13 cellular contexts compared by ENCODE assay signal in genomic region chr12:66232258-66232657, GRCh38. TPM values are rescaled to one million over a fixed set of nuclear protein-coding genes. Genes with fewer than 3 reads are reported as not detected.
DNase-seq lines count a peak whose midpoint lies in the region; ATAC-seq, FAIRE-seq and TF ChIP-seq lines count a peak whose summit lies in the region.
"Had no signal": no experiment of that assay in that cellular context is flagged by ENCODE, and none has a peak within 500 bp of the region (broad histone marks: within the 10 kb centered on the region; RNA-seq: fewer than 3 reads in every experiment).

No MANE protein-coding gene starts in this region.

- RAD21 ChIA-PET in GM12878 (lab: Charles Lee; ENCODE audit: unreplicated experiment), result interaction anchor here (1.2 kb wide), 1 partner anchor 41 kb away, joined by 3 read pairs; no protein-coding TSS in a partner anchor

- H3K27ac ChIP-seq in GM12878 (ENCODE audit: control insufficient read depth, insufficient read depth), result no peak overlapping the region
- H3K27ac ChIP-seq: BLaER1 treated with 17β-estradiol and CSF1 and Interleukin-3, amounts not matched to agents 10 nM and 100 nM; skin epidermis had no signal

- no peaks in the 10 kb centered on the region for H4K20me1 ChIP-seq in GM12878 (ENCODE audit: control insufficient read depth, insufficient read depth)
- H4K20me1 ChIP-seq: BLaER1 treated with 17β-estradiol and CSF1 and Interleukin-3, amounts not matched to agents 10 nM and 100 nM had no signal

- TF ChIP-seq POLR2A in GM12878 (IDR thresholded peaks at IDR 0.05; ENCODE audit: low read depth, low read length), result no peak

- TF ChIP-seq RAD21 in GM12878 (IDR thresholded peaks at IDR 0.05; ENCODE audit: insufficient read depth, low read depth, low read length), result no peak

- no peaks in the 10 kb centered on the region; a peak in 1 of 4 replicates for H3K27me3 ChIP-seq in GM12878 (replicated peaks in 1 of 2; ENCODE audit: control insufficient read depth in 2 of 2, insufficient read depth in 2 of 2, low read length in 1 of 2)

- DNase-seq in GM12878 (ENCODE audit: low read depth, low spot score) (no peak), T-helper 1 cell (no peak), middle frontal gyrus (ENCODE audit: extremely low spot score, low spot score) (no peak)
- DNase-seq in activated effector memory CD4-positive, alpha-beta T cell treated with Interleukin-2 at 50 U/mL for 16 hours, result no peak
- DNase-seq: activated T-cell treated with anti-CD3 and anti-CD28 coated beads, Interleukin-2, amount 50 U/mL, for 72 hours; erythroblast had no signal

- intact Hi-C loops in GM12878 (cut with micrococcal nuclease; ENCODE audit: unreplicated experiment), result loop anchor here (5.0 kb wide), 3 partner anchors 35 to 85 kb away; partner anchors contain the start of gene HELB

- in situ Hi-C loops in GM12878 (cut with MboI), result no loop called here

- CTCF ChIA-PET in GM12878 (lab: Yijun Ruan, JAX), result interaction anchor here (0.7 to 1.4 kb wide), 2 partner anchors 63 to 102 kb away, joined by 3 read pairs; partner anchors contain the start of gene LLPH

- SMC1A ChIA-PET in GM12878 (lab: Charles Lee; ENCODE audit: uncharacterized antibody, unreplicated experiment), result interaction anchor here (3.3 kb wide), 1 partner anchor 63 kb away, joined by 11 read pairs; the partner anchor contains the start of gene TMBIM4

- WGBS in GM12878 (ENCODE audit: insufficient coverage, insufficient replicate concordance, low lambda C conversion rate, missing lambda C conversion rate), result 9% methylated on average over 3 of the region's 3 CpGs

- peak; percentile 36 for ATAC-seq in GM18498 (IDR thresholded peaks at IDR 0.05; ENCODE audit: unreplicated experiment)
- peak; percentile 35 for ATAC-seq in GM21423 (IDR thresholded peaks at IDR 0.05; ENCODE audit: unreplicated experiment)
- peak; percentile 51 for ATAC-seq in HG03460 (IDR thresholded peaks at IDR 0.05; ENCODE audit: unreplicated experiment)
- ATAC-seq in GM12878, result no peak
- no peak for ATAC-seq in GM21737 (IDR thresholded peaks at IDR 0.05; ENCODE audit: unreplicated experiment)
- ATAC-seq: activated T-cell treated with anti-CD3 and anti-CD28 coated beads, Interleukin-2, amount 50 U/mL, for 72 hours had no signal

- H3K9ac ChIP-seq in GM12878 (ENCODE audit: control insufficient read depth, insufficient read depth, low read length), result no peak overlapping the region
- H3K9ac ChIP-seq: BLaER1 treated with 17β-estradiol and CSF1 and Interleukin-3, amounts not matched to agents 10 nM and 100 nM had no signal

- no peak overlapping the region for H2AFZ ChIP-seq in GM12878 (ENCODE audit: control insufficient read depth, low read depth, low read length)

- no peak for TF ChIP-seq EP300 in GM12878 (IDR thresholded peaks at IDR 0.05; ENCODE audit: borderline replicate concordance in 1 of 2, control insufficient read depth in 1 of 2, low read depth in 2 of 2, low read length in 2 of 2)

- no peak overlapping the region for H3K4me3 ChIP-seq in GM12878
- H3K4me3 ChIP-seq: BLaER1 treated with 17β-estradiol and CSF1 and Interleukin-3, amounts not matched to agents 10 nM and 100 nM; skin epidermis had no signal

- peaks cover 4% of the 10 kb centered on the region; the same call in 1 of the 2 replicates for H3K4me1 ChIP-seq in GM12878 (ENCODE audit: control insufficient read depth, insufficient read depth, low read length)

- H3K79me2 ChIP-seq in GM12878 (ENCODE audit: control insufficient read depth, insufficient read depth, low read length), result no peaks in the 10 kb centered on the region

- no peak for TF ChIP-seq CTCF in GM12878 (IDR thresholded peaks at IDR 0.05 in 2 of 3, conservative IDR thresholded peaks at IDR 0.05 in 1 of 3; ENCODE audit: control insufficient read depth in 2 of 3, extremely low read depth in 1 of 3, insufficient read depth in 1 of 3, low read depth in 3 of 3, low read length in 3 of 3)

- no TSS peak for BruUV-seq in GM12878 (replicated peaks; lab: Mats Ljungman, UMichigan)

- no peak overlapping the region for H3K4me2 ChIP-seq in GM12878 (ENCODE audit: control insufficient read depth, insufficient read depth)
- H3K4me2 ChIP-seq: BLaER1 treated with 17β-estradiol and CSF1 and Interleukin-3, amounts not matched to agents 10 nM and 100 nM had no signal

- peak; percentile 13 for FAIRE-seq in GM12878 (lab: Jason Lieb, UNC)

- POLR2A ChIA-PET in GM12878 (lab: Charles Lee), result interaction anchor here (1.0 kb wide), 1 partner anchor 28 kb away, joined by 3 read pairs; no protein-coding TSS in a partner anchor

- no peaks in the 10 kb centered on the region; a peak in 1 of 4 replicates for H3K36me3 ChIP-seq in GM12878 (ENCODE audit: control insufficient read depth in 2 of 2, insufficient read depth in 2 of 2, low read length in 1 of 2)

- H3K9me3 ChIP-seq in GM12878 (replicated peaks; ENCODE audit: control insufficient read depth, insufficient read depth, low read length), result no peaks in the 10 kb centered on the region
- H3K9me3 ChIP-seq: BLaER1 treated with 17β-estradiol and CSF1 and Interleukin-3, amounts not matched to agents 10 nM and 100 nM had no signal

TF ChIP-seq in GM12878, 131 proteins besides CTCF, POLR2A, EP300 and RAD21:
- TF ChIP-seq TCF12 (IDR thresholded peaks at IDR 0.05; ENCODE audit: low read depth, low read length) (0 out of 2 replicates have a peak, but pooled peaks have one; percentile 31), BMI1 (IDR thresholded peaks at IDR 0.05; ENCODE audit: borderline replicate concordance) (no peak)

RNA-seq across cellular contexts. Expression of gene IRAK3, which starts 43.2 kb away (rescaled TPM):
- total RNA-seq in GM12878 (2013; cell fraction: nucleolus; rRNA removed), result 42.7 and 43.6 TPM in 2 replicates
- total RNA-seq in GM12878 (2014; rRNA removed), result 5.3 and 5.9 TPM in 2 replicates
- total RNA-seq in GM12878 (2014; rRNA removed; fragmentation: Illumina TruSeq; extraction: Trizol), result 7.6 and 7.7 TPM in 2 replicates
- 8.5 and 8.7 TPM in 2 replicates for total RNA-seq in GM12878 (2021)
- 1.7 TPM for polyA plus RNA-seq in GM12878 (2011; ENCODE audit: low read depth)
- polyA plus RNA-seq in GM12878 (2011; rRNA removed), result 14.1 and 20.6 TPM in 2 replicates
- 5.2 and 6.0 TPM in 2 replicates for polyA plus RNA-seq in GM12878 (2011; cell fraction: cytosol; rRNA removed)
- polyA plus RNA-seq in GM12878 (2011; cell fraction: nucleus; rRNA removed), result 14.9 and 15.3 TPM in 2 replicates
- 2.1 and 2.7 TPM in 2 replicates for polyA plus RNA-seq in GM12878 (2012)
- polyA plus RNA-seq in GM12878 (2014; fragmentation: Illumina TruSeq; extraction: Trizol), result 7.7 and 11.4 TPM in 2 replicates
- polyA plus RNA-seq in GM12878 (2014; fragmentation: Nextera tagmentation; extraction: Ambion mirVana), result 1 to 10 TPM; 1.4 to 1.5 TPM
- polyA plus RNA-seq in GM12878 (2014; rRNA removed), result 4.8 and 5.6 TPM in 2 replicates
- polyA plus RNA-seq in GM12878 (2016; fragmentation: Nextera tagmentation; extraction: Ambion mirVana), result 1 to 10 TPM; 4.0 to 4.2 TPM
- 12.9 and 17.6 TPM in 2 replicates for polyA minus RNA-seq in GM12878 (2011; rRNA and poly(A)+ RNA removed)
- polyA minus RNA-seq in GM12878 (2011; cell fraction: cytosol; rRNA and poly(A)+ RNA removed), result 4.0 and 5.7 TPM in 2 replicates
- 10.5 and 13.1 TPM in 2 replicates for polyA minus RNA-seq in GM12878 (2011; cell fraction: nucleus; rRNA and poly(A)+ RNA removed)
- total RNA-seq: MCF 10A had no signal

Comparison
In these comparisons a context has a peak if more than half of its experiments do, and no peak if none do; other contexts are left out.
1. ATAC-seq: peak in GM18498 (single experiment), GM21423 (single experiment) and HG03460 (single experiment); none in GM12878 (single experiment) and GM21737 (single experiment).